1 cellular context compared by ENCODE assay signal in the genomic region with DNA sequence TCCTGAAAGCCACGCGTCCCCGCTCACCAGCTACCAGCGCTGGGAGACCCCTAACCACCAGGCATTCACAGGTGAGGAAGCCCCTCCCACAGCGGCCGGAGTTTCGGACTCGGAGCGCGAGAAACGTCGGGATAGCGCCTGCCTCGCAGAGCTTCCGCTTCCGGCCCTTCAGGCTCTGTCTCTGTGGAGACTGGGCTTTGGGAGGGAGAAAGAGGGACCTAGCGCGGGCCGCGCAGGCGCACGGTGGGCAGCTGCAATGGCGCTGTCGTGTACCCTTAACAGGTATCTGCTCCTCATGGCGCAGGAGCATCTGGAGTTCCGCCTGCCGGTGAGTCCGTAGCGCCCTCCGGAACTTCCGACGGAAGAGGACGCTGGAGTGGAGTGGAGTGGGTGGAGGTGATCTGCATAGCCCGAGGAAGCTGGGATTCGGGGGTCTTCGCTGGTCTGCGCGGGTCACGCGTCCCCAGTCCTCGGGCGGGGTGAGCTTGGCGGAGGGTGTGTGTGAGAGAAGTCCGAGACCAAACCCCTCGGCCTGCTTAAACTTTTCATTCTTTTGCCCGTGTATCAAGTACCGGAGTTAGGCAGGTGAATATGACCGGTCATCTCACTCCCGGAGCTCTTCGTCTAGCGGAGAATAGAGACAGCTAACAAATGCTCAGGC.
A peak's percentile ranks its signal among the peaks of the same experiment; 100 is the strongest.
TF ChIP-seq lines count a peak whose summit lies in the region.

TRMT11 (plus strand) TSS at position 246 of the 661 bp plus-strand sequence; CDS start at position 257, 11 bp downstream.

TF ChIP-seq in HepG2, 621 proteins besides CTCF, POLR2A, EP300 and RAD21 (continued from another document and continues in another):
- TF ChIP-seq, protein P1, sequence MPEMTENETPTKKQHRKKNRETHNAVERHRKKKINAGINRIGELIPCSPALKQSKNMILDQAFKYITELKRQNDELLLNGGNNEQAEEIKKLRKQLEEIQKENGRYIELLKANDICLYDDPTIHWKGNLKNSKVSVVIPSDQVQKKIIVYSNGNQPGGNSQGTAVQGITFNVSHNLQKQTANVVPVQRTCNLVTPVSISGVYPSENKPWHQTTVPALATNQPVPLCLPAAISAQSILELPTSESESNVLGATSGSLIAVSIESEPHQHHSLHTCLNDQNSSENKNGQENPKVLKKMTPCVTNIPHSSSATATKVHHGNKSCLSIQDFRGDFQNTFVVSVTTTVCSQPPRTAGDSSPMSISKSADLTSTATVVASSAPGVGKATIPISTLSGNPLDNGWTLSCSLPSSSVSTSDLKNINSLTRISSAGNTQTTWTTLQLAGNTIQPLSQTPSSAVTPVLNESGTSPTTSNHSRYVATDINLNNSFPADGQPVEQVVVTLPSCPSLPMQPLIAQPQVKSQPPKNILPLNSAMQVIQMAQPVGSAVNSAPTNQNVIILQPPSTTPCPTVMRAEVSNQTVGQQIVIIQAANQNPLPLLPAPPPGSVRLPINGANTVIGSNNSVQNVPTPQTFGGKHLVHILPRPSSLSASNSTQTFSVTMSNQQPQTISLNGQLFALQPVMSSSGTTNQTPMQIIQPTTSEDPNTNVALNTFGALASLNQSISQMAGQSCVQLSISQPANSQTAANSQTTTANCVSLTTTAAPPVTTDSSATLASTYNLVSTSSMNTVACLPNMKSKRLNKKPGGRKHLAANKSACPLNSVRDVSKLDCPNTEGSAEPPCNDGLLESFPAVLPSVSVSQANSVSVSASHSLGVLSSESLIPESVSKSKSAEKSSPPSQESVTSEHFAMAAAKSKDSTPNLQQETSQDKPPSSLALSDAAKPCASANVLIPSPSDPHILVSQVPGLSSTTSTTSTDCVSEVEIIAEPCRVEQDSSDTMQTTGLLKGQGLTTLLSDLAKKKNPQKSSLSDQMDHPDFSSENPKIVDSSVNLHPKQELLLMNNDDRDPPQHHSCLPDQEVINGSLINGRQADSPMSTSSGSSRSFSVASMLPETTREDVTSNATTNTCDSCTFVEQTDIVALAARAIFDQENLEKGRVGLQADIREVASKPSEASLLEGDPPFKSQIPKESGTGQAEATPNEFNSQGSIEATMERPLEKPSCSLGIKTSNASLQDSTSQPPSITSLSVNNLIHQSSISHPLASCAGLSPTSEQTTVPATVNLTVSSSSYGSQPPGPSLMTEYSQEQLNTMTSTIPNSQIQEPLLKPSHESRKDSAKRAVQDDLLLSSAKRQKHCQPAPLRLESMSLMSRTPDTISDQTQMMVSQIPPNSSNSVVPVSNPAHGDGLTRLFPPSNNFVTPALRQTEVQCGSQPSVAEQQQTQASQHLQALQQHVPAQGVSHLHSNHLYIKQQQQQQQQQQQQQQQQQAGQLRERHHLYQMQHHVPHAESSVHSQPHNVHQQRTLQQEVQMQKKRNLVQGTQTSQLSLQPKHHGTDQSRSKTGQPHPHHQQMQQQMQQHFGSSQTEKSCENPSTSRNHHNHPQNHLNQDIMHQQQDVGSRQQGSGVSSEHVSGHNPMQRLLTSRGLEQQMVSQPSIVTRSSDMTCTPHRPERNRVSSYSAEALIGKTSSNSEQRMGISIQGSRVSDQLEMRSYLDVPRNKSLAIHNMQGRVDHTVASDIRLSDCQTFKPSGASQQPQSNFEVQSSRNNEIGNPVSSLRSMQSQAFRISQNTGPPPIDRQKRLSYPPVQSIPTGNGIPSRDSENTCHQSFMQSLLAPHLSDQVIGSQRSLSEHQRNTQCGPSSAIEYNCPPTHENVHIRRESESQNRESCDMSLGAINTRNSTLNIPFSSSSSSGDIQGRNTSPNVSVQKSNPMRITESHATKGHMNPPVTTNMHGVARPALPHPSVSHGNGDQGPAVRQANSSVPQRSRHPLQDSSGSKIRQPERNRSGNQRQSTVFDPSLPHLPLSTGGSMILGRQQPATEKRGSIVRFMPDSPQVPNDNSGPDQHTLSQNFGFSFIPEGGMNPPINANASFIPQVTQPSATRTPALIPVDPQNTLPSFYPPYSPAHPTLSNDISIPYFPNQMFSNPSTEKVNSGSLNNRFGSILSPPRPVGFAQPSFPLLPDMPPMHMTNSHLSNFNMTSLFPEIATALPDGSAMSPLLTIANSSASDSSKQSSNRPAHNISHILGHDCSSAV (CRISPR knock-in tag; IDR thresholded peaks at IDR 0.05; ENCODE audit: borderline replicate concordance) = no peak
- peak; percentile 43; the same call in 1 of the 2 replicates for TF ChIP-seq HNF4A (CRISPR knock-in tag; IDR thresholded peaks at IDR 0.05)
- TF ChIP-seq ZNF598 (CRISPR knock-in tag; IDR thresholded peaks at IDR 0.05; ENCODE audit: borderline replicate concordance) = peak; percentile 93
- peak; percentile 4; the same call in 1 of the 2 replicates for TF ChIP-seq NFE2L2 (IDR thresholded peaks at IDR 0.05; ENCODE audit: low read length)
- peak; percentile 84 for TF ChIP-seq KDM4B (CRISPR knock-in tag; IDR thresholded peaks at IDR 0.05)
- peak; percentile 77 for TF ChIP-seq CCDC6 (CRISPR knock-in tag; IDR thresholded peaks at IDR 0.05)
- TF ChIP-seq ZNF878 (CRISPR knock-in tag; IDR thresholded peaks at IDR 0.05) = peak; percentile 70; the same call in 1 of the 2 replicates
- no peak for TF ChIP-seq HMGA1 (CRISPR knock-in tag; conservative IDR thresholded peaks at IDR 0.05)
- TF ChIP-seq REL (CRISPR knock-in tag; conservative IDR thresholded peaks at IDR 0.05) = peak; percentile 78; the same call in 1 of the 2 replicates
- no peak for TF ChIP-seq EZH2 (conservative IDR thresholded peaks at IDR 0.05; ENCODE audit: low read depth, low read length)
- TF ChIP-seq, protein P2, sequence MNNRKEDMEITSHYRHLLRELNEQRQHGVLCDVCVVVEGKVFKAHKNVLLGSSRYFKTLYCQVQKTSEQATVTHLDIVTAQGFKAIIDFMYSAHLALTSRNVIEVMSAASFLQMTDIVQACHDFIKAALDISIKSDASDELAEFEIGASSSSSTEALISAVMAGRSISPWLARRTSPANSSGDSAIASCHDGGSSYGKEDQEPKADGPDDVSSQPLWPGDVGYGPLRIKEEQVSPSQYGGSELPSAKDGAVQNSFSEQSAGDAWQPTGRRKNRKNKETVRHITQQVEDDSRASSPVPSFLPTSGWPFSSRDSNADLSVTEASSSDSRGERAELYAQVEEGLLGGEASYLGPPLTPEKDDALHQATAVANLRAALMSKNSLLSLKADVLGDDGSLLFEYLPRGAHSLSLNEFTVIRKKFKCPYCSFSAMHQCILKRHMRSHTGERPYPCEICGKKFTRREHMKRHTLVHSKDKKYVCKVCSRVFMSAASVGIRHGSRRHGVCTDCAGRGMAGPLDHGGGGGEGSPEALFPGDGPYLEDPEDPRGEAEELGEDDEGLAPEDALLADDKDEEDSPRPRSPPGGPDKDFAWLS (CRISPR knock-in tag; IDR thresholded peaks at IDR 0.05; ENCODE audit: borderline replicate concordance) = no peak
- TF ChIP-seq TRAFD1 (CRISPR knock-in tag; IDR thresholded peaks at IDR 0.05; ENCODE audit: borderline replicate concordance) = no peak
- peak; percentile 82; the same call in 1 of the 2 replicates for TF ChIP-seq ZNF788 (CRISPR knock-in tag; IDR thresholded peaks at IDR 0.05; ENCODE audit: borderline replicate concordance)
- TF ChIP-seq ZNF564 (CRISPR knock-in tag; IDR thresholded peaks at IDR 0.05) = peak; percentile 46; the same call in 1 of the 2 replicates
- TF ChIP-seq ZNF629 (CRISPR knock-in tag; conservative IDR thresholded peaks at IDR 0.05) = no peak
- TF ChIP-seq, protein P3, sequence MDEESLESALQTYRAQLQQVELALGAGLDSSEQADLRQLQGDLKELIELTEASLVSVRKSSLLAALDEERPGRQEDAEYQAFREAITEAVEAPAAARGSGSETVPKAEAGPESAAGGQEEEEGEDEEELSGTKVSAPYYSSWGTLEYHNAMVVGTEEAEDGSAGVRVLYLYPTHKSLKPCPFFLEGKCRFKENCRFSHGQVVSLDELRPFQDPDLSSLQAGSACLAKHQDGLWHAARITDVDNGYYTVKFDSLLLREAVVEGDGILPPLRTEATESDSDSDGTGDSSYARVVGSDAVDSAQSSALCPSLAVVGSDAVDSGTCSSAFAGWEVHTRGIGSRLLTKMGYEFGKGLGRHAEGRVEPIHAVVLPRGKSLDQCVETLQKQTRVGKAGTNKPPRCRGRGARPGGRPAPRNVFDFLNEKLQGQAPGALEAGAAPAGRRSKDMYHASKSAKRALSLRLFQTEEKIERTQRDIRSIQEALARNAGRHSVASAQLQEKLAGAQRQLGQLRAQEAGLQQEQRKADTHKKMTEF (CRISPR knock-in tag; IDR thresholded peaks at IDR 0.05) = peak; percentile 87
- TF ChIP-seq ZNF660 (CRISPR knock-in tag; IDR thresholded peaks at IDR 0.05; ENCODE audit: borderline replicate concordance, low read depth) = no peak
- TF ChIP-seq ZBTB10 (CRISPR knock-in tag; IDR thresholded peaks at IDR 0.05; ENCODE audit: borderline replicate concordance) = no peak
- peak; percentile 73; the same call in 1 of the 2 replicates for TF ChIP-seq TFAP4 (IDR thresholded peaks at IDR 0.05; ENCODE audit: borderline replicate concordance, low read depth)
- TF ChIP-seq KDM6A (CRISPR knock-in tag; IDR thresholded peaks at IDR 0.05; ENCODE audit: low read depth) = peak; percentile 16; the same call in 1 of the 2 replicates
- TF ChIP-seq FIP1L1 (IDR thresholded peaks at IDR 0.05; ENCODE audit: borderline replicate concordance, insufficient read depth, low read depth, low read length) = no peak
- TF ChIP-seq RXRA (CRISPR knock-in tag; IDR thresholded peaks at IDR 0.05) = peak; percentile 84; the same call in 1 of the 2 replicates
- TF ChIP-seq KLF13 (CRISPR knock-in tag; IDR thresholded peaks at IDR 0.05) = no peak
